In genomic region chr11:85853541-85853940, GRCh38 we compare ENCODE assay signal across 1 cellular context.
A peak's percentile ranks its signal among the peaks of the same experiment; 100 is the strongest.
TF ChIP-seq lines count a peak whose summit lies in the region.
"Not testable (repeated sequence)": the region's sequence is repeated elsewhere in the genome, so short reads cannot be mapped to it uniquely, and the experiment has no call there.

No MANE protein-coding gene starts in this region.

TF ChIP-seq in HepG2, 621 proteins besides CTCF, POLR2A, EP300 and RAD21:
- TF ChIP-seq ATF7 (IDR thresholded peaks at IDR 0.05) (peak; percentile 39; the same call in 1 of the 2 replicates), CREB1 (IDR thresholded peaks at IDR 0.05) (peak; percentile 76)
- not testable (repeated sequence) for TF ChIP-seq ATF7, CREB1 (CRISPR knock-in tag; IDR thresholded peaks at IDR 0.05)
